In the genomic region with DNA sequence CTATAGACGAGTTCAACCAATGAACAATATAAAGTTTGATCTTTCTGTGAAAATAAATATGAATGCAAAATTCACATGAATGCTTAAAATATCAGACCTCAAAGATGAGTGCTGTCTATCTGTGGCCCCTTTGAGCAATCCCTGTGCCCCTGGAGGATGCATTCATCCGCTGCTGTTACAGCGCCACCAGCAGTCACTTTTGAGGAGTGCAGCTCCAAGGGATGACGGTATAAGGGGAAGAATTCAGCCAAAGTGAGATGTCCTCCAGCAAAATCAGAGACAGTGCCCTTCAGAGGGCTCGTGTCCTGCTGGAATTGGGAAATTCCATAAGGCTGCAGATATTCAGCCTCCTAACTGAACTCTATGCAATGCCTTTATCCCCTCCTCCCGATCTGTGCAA, we compare ENCODE assay signal across 14 cellular contexts. TPM values are rescaled to one million over a fixed set of nuclear protein-coding genes. Genes with fewer than 3 reads are reported as not detected.
DNase-seq lines count a peak whose midpoint lies in the region; ATAC-seq, FAIRE-seq and TF ChIP-seq lines count a peak whose summit lies in the region.
"Had no signal": no experiment of that assay in that cellular context is flagged by ENCODE, and none has a peak within 500 bp of the region (broad histone marks: within the 10 kb centered on the region; RNA-seq: fewer than 3 reads in every experiment).

No MANE protein-coding gene starts in this region.

- H3K4me3 ChIP-seq in Loucy (ENCODE audit: low read length, poor library complexity, severe bottlenecking): no peak overlapping the region
- H3K4me3 ChIP-seq: ascending aorta had no signal

- no peak overlapping the region for H3K4me2 ChIP-seq in Loucy (ENCODE audit: low read depth, low read length, poor library complexity, severe bottlenecking)

- TF ChIP-seq POLR2A in H54 (IDR thresholded peaks at IDR 0.05; ENCODE audit: low read depth, low read length): no peak

- TF ChIP-seq CTCF in Loucy (conservative IDR thresholded peaks at IDR 0.05; ENCODE audit: low read length) (peak; percentile 69), chondrocyte (IDR thresholded peaks at IDR 0.05) (peak; percentile 63), neural crest cell (conservative IDR thresholded peaks at IDR 0.05) (peak; percentile 51)

- peaks cover 31% of the 10 kb centered on the region for H3K4me1 ChIP-seq in Loucy (ENCODE audit: insufficient read depth, low read length, poor library complexity, severe bottlenecking)

- H3K9me3 ChIP-seq in Loucy (ENCODE audit: insufficient read depth, low read depth, low read length): no peaks in the 10 kb centered on the region
- H3K9me3 ChIP-seq: ascending aorta had no signal

- FAIRE-seq in H54 (lab: Jason Lieb, UNC): no peak
- FAIRE-seq: GM18507 had no signal

- ATAC-seq in GM18909 (IDR thresholded peaks at IDR 0.05; ENCODE audit: poor library complexity, unreplicated experiment): no peak
- ATAC-seq: Right ventricle myocardium inferior had no signal

- no peaks in the 10 kb centered on the region for H3K79me2 ChIP-seq in Loucy (ENCODE audit: insufficient read depth, low read length)

- no peaks in the 10 kb centered on the region for H3F3A ChIP-seq in Loucy (ENCODE audit: low read depth)

- H3K36me3 Mint-ChIP-seq in activated CD4-positive, alpha-beta T cell treated with anti-CD3 and anti-CD28 coated beads, Interleukin-2, amount 10 ng/mL, durations not matched to agents 24 days and 14 days (ENCODE audit: low read depth): no peaks in the 10 kb centered on the region
- H3K36me3 Mint-ChIP-seq in chondrocyte (ENCODE audit: low read depth): no peaks in the 10 kb centered on the region
- no peaks in the 10 kb centered on the region for H3K36me3 Mint-ChIP-seq in neural crest cell (ENCODE audit: low read depth)

- H3K9me2 ChIP-seq in Loucy (replicated peaks; ENCODE audit: low read depth, low read length): no peaks in the 10 kb centered on the region

- no peak overlapping the region for H3K4me3 Mint-ChIP-seq in activated CD4-positive, alpha-beta T cell treated with anti-CD3 and anti-CD28 coated beads, Interleukin-2, amount 10 ng/mL, durations not matched to agents 24 days and 14 days
- H3K4me3 Mint-ChIP-seq in chondrocyte (ENCODE audit: unreplicated experiment) (no peak overlapping the region), neural crest cell (no peak overlapping the region)

- H3K27me3 ChIP-seq in Loucy (ENCODE audit: insufficient read depth, low read length, poor library complexity, severe bottlenecking): no peaks in the 10 kb centered on the region
- H3K27me3 ChIP-seq: ascending aorta had no signal

- no peaks in the 10 kb centered on the region for H3K36me3 ChIP-seq in Loucy (ENCODE audit: insufficient read depth, low read length)
- H3K36me3 ChIP-seq: ascending aorta had no signal

- no peak overlapping the region for H2AFZ ChIP-seq in Loucy (ENCODE audit: low read length)

- H3K9ac ChIP-seq in Loucy (ENCODE audit: low read depth, low read length, poor library complexity, severe bottlenecking): no peak overlapping the region

- H3K27me3 Mint-ChIP-seq in activated CD4-positive, alpha-beta T cell treated with anti-CD3 and anti-CD28 coated beads, Interleukin-2, amount 10 ng/mL, durations not matched to agents 24 days and 14 days: no peaks in the 10 kb centered on the region
- H3K27me3 Mint-ChIP-seq in chondrocyte (ENCODE audit: low read depth) (no peaks in the 10 kb centered on the region), neural crest cell (ENCODE audit: low read depth) (no peaks in the 10 kb centered on the region)

- intact Hi-C loops in activated CD4-positive, alpha-beta T cell treated with anti-CD3 and anti-CD28 coated beads, Interleukin-2, amount 10 ng/mL, durations not matched to agents 24 days and 14 days (cut with micrococcal nuclease): no loop called here

- DNase-seq in activated CD4-positive, alpha-beta T cell treated with anti-CD3 and anti-CD28 coated beads, Interleukin-2, amount 10 ng/mL, durations not matched to agents 24 days and 14 days: peak; percentile 67
- DNase-seq in activated CD4-positive, alpha-beta T cell treated with anti-CD3 and anti-CD28 coated beads for 1 hour: no peak
- DNase-seq in chondrocyte (ENCODE audit: low spot score) (no peak), neural crest cell (ENCODE audit: low read depth, low spot score) (no peak), H54 (ENCODE audit: insufficient read length, low spot score) (no peak), amniotic stem cell (lab: John Stamatoyannopoulos, UW) (no peak)
- DNase-seq: NCI-H2029; stimulated activated naive CD4-positive, alpha-beta T cell had no signal

- H4K20me1 ChIP-seq in Loucy (ENCODE audit: insufficient read depth, low read length, poor library complexity, severe bottlenecking): no peaks in the 10 kb centered on the region

- H3K27ac Mint-ChIP-seq in activated CD4-positive, alpha-beta T cell treated with anti-CD3 and anti-CD28 coated beads, Interleukin-2, amount 10 ng/mL, durations not matched to agents 24 days and 14 days: no peak overlapping the region
- H3K27ac Mint-ChIP-seq in chondrocyte (ENCODE audit: unreplicated experiment) (no peak overlapping the region), neural crest cell (ENCODE audit: unreplicated experiment) (no peak overlapping the region)

- H3K9me3 Mint-ChIP-seq in activated CD4-positive, alpha-beta T cell treated with anti-CD3 and anti-CD28 coated beads, Interleukin-2, amount 10 ng/mL, durations not matched to agents 24 days and 14 days: no peaks in the 10 kb centered on the region
- H3K9me3 Mint-ChIP-seq in chondrocyte (ENCODE audit: low read depth): no peaks in the 10 kb centered on the region
- no peaks in the 10 kb centered on the region for H3K9me3 Mint-ChIP-seq in neural crest cell

- peaks cover 53% of the 10 kb centered on the region for H3K4me1 Mint-ChIP-seq in activated CD4-positive, alpha-beta T cell treated with anti-CD3 and anti-CD28 coated beads, Interleukin-2, amount 10 ng/mL, durations not matched to agents 24 days and 14 days
- H3K4me1 Mint-ChIP-seq in chondrocyte (ENCODE audit: low read depth) (peaks cover 83% of the 10 kb centered on the region), neural crest cell (peaks cover 53% of the 10 kb centered on the region)

RNA-seq across cellular contexts. Expression of a gene that starts 12.0 kb away (rescaled TPM):
- total RNA-seq in activated CD4-positive, alpha-beta T cell treated with anti-CD3 and anti-CD28 coated beads, Interleukin-2, amount 10 ng/mL, durations not matched to agents 24 days and 14 days: not detected in 2 replicates
- total RNA-seq in chondrocyte: 0.30 to 1.3 TPM (median 0.38 TPM) in 3 replicates
- total RNA-seq in neural crest cell: 0.14 TPM in 1 of 2 replicates, not detected in the other
- total RNA-seq: activated CD8-positive, alpha-beta memory T cell treated with anti-CD3 and anti-CD28 coated beads for 36 hours; ascending aorta had no signal
